Comparison of ENCODE assay signal across 16 cellular contexts in genomic region chr18:59379772-59380530, GRCh38. TPM values are rescaled to one million over a fixed set of nuclear protein-coding genes. Genes with fewer than 3 reads are reported as not detected.
DNase-seq lines count a peak whose midpoint lies in the region; TF ChIP-seq lines count a peak whose summit lies in the region.
"Had no signal": no experiment of that assay in that cellular context is flagged by ENCODE, and none has a peak within 500 bp of the region (broad histone marks: within the 10 kb centered on the region; RNA-seq: fewer than 3 reads in every experiment).

No MANE protein-coding gene starts in this region.

- peak overlapping the region; percentile 54 for H3K4me2 ChIP-seq in GM23248 (ENCODE audit: unreplicated experiment)
- H3K4me2 ChIP-seq in mesenchymal stem cell (ENCODE audit: low read length, poor library complexity, severe bottlenecking), result no peak overlapping the region
- H3K4me2 ChIP-seq: BLaER1 had no signal

- no peak overlapping the region for H2BK15ac ChIP-seq in mesenchymal stem cell (ENCODE audit: low read depth, poor library complexity, severe bottlenecking)

- H2BK12ac ChIP-seq in mesenchymal stem cell (ENCODE audit: low read length in 2 of 2), result no peak overlapping the region

- H3K9ac ChIP-seq in GM23248 (no peak overlapping the region), mesenchymal stem cell (ENCODE audit: low read length) (no peak overlapping the region)
- H3K9ac ChIP-seq: BLaER1 had no signal

- in situ Hi-C loops in GM23248 (cut with MboI), result no loop called here

- no peak overlapping the region for H2BK120ac ChIP-seq in mesenchymal stem cell (ENCODE audit: low read depth, low read length)

- H3K27me3 ChIP-seq in GM23248 (replicated peaks; ENCODE audit: insufficient read depth) (peaks cover 16% of the 10 kb centered on the region; the same call in 1 of the 2 replicates), mesenchymal stem cell (ENCODE audit: control insufficient read depth in 1 of 2, insufficient read depth in 1 of 2, low read length in 2 of 2) (peaks cover 0 to 40% of the 10 kb centered on the region in 2 experiments)
- H3K27me3 ChIP-seq: BLaER1 had no signal

- H3K14ac ChIP-seq in mesenchymal stem cell (ENCODE audit: low read length in 2 of 2), result no peak overlapping the region

- H3K23ac ChIP-seq in mesenchymal stem cell (ENCODE audit: low read length in 2 of 2), result no peak overlapping the region

- H3K4me3 ChIP-seq in AG10803 (ENCODE audit: low read length) (no peak overlapping the region), GM23248 (no peak overlapping the region), choroid plexus epithelial cell (ENCODE audit: low read depth, low read length) (no peak overlapping the region), fibroblast of villous mesenchyme (ENCODE audit: low read depth, low read length) (no peak overlapping the region), mesenchymal stem cell (ENCODE audit: insufficient read depth in 1 of 2, low read depth in 1 of 2, low read length in 2 of 2) (no peak overlapping the region)
- H3K4me3 ChIP-seq: BLaER1 had no signal

- peaks cover 11% of the 10 kb centered on the region for H3K4me1 ChIP-seq in GM23248 (ENCODE audit: insufficient read depth)
- no peaks in the 10 kb centered on the region for H3K4me1 ChIP-seq in mesenchymal stem cell (ENCODE audit: control insufficient read depth, insufficient read depth, low read depth, low read length)

- no peak overlapping the region for H2AK5ac ChIP-seq in mesenchymal stem cell (ENCODE audit: low read length, severe bottlenecking)

- H3K36me3 ChIP-seq in GM23248 (ENCODE audit: low read depth) (no peaks in the 10 kb centered on the region), mesenchymal stem cell (ENCODE audit: control insufficient read depth in 1 of 2, insufficient read depth in 2 of 2, low read depth in 1 of 2, low read length in 2 of 2) (no peaks in the 10 kb centered on the region)
- H3K36me3 ChIP-seq: BLaER1 had no signal

- peaks cover 13% of the 10 kb centered on the region for H3F3A ChIP-seq in GM23248 (ENCODE audit: insufficient read depth)

- no peak overlapping the region for H4K91ac ChIP-seq in mesenchymal stem cell (ENCODE audit: low read length)

- H3K18ac ChIP-seq in mesenchymal stem cell (ENCODE audit: low read depth in 1 of 2, low read length in 2 of 2), result no peak overlapping the region

- no peak overlapping the region for H2BK5ac ChIP-seq in mesenchymal stem cell (ENCODE audit: low read depth, low read length, poor library complexity, severe bottlenecking)

- DNase-seq in AG10803 (ENCODE audit: low read depth), result peak; percentile 70
- DNase-seq in GM23248, result peak; percentile 61
- DNase-seq in choroid plexus epithelial cell (ENCODE audit: low read depth), result peak; percentile 10
- peak; percentile 49 for DNase-seq in fibroblast of villous mesenchyme (ENCODE audit: low read depth)
- no peak for DNase-seq in hypothalamus (lab: John Stamatoyannopoulos, UW)
- DNase-seq in mesenchymal stem cell, result no peak
- DNase-seq in NCI-H2196 treated with DMSO at 0.1 percent for 48 hours (lab: John Stamatoyannopoulos, UW; ENCODE audit: unreplicated experiment), result no peak
- DNase-seq: CD4-positive, alpha-beta memory T cell; DMS153; GF-D8; KBM-7; NCI-H1105 treated with DMSO at 0.1 percent for 48 hours; NCI-H1694 treated with DMSO at 0.1 percent for 48 hours; NCI-H345; NCI-H524 treated with DMSO at 0.1 percent for 48 hours had no signal

- H3K9me3 ChIP-seq in GM23248 (ENCODE audit: low read depth), result no peaks in the 10 kb centered on the region
- H3K9me3 ChIP-seq in mesenchymal stem cell (ENCODE audit: control insufficient read depth, low read length), result no peaks in the 10 kb centered on the region
- H3K9me3 ChIP-seq: BLaER1 had no signal

- H3K27ac ChIP-seq in GM23248 (no peak overlapping the region), mesenchymal stem cell (ENCODE audit: low read length, poor library complexity, severe bottlenecking) (no peak overlapping the region)
- H3K27ac ChIP-seq: BLaER1 had no signal

- no peaks in the 10 kb centered on the region for H4K20me1 ChIP-seq in GM23248 (ENCODE audit: insufficient read depth)
- H4K20me1 ChIP-seq: BLaER1 had no signal

- H3K79me1 ChIP-seq in mesenchymal stem cell (replicated peaks; ENCODE audit: low read length, poor library complexity, severe bottlenecking), result no peaks in the 10 kb centered on the region

- no peak overlapping the region for H2AFZ ChIP-seq in GM23248
- no peak overlapping the region for H2AFZ ChIP-seq in mesenchymal stem cell (ENCODE audit: low read depth, low read length)

- H3K79me2 ChIP-seq in GM23248 (ENCODE audit: insufficient read depth), result no peaks in the 10 kb centered on the region

- 67 to 71% methylated on average over 3 of the region's 3 CpGs for WGBS in GM23248 (ENCODE audit: low coverage in 1 of 2, low lambda C conversion rate in 2 of 2, missing lambda C conversion rate in 2 of 2), 2 experiments
- 83% methylated on average over 2 of the region's 3 CpGs for WGBS in mesenchymal stem cell

- TF ChIP-seq CTCF in AG10803 (conservative IDR thresholded peaks at IDR 0.05; ENCODE audit: low read length) (no peak), choroid plexus epithelial cell (conservative IDR thresholded peaks at IDR 0.05; ENCODE audit: low read depth, low read length) (no peak), fibroblast of villous mesenchyme (IDR thresholded peaks at IDR 0.05; ENCODE audit: insufficient read depth, low read depth, low read length) (no peak)

- H3K9me2 ChIP-seq in GM23248 (ENCODE audit: insufficient read depth), result no peaks in the 10 kb centered on the region

- H3K4ac ChIP-seq in mesenchymal stem cell (ENCODE audit: low read depth in 1 of 2, low read length in 2 of 2), result no peak overlapping the region

- H4K8ac ChIP-seq in mesenchymal stem cell (ENCODE audit: low read length), result no peak overlapping the region

RNA-seq across cellular contexts. Expression of gene LMAN1, which starts 20.9 kb away (rescaled TPM):
- total RNA-seq in GM23248 (2014; rRNA removed; shearing (Covaris generic)), result 166 and 193 TPM in 2 replicates
- 120 and 127 TPM in 2 replicates for polyA plus RNA-seq in GM23248 (2016; fragmentation: Nextera tagmentation; extraction: Ambion mirVana)
- 188 and 268 TPM in 2 replicates for total RNA-seq in fibroblast of villous mesenchyme
- 134 TPM for polyA plus RNA-seq in mesenchymal stem cell (2013, experiment 1 of 2)
- polyA plus RNA-seq in mesenchymal stem cell (2013, experiment 2 of 2), result 138 TPM

Comparison
In these comparisons a context has a peak if more than half of its experiments do, and no peak if none do; other contexts are left out.
1. DNase-seq: peak in AG10803 (single experiment), GM23248 (single experiment), choroid plexus epithelial cell (single experiment) and fibroblast of villous mesenchyme (single experiment); none in hypothalamus (0 of 51), mesenchymal stem cell (single experiment) and NCI-H2196 treated with DMSO at 0.1 percent for 48 hours (single experiment).